ENCODE assay signal across 8 cellular contexts in the genomic region with DNA sequence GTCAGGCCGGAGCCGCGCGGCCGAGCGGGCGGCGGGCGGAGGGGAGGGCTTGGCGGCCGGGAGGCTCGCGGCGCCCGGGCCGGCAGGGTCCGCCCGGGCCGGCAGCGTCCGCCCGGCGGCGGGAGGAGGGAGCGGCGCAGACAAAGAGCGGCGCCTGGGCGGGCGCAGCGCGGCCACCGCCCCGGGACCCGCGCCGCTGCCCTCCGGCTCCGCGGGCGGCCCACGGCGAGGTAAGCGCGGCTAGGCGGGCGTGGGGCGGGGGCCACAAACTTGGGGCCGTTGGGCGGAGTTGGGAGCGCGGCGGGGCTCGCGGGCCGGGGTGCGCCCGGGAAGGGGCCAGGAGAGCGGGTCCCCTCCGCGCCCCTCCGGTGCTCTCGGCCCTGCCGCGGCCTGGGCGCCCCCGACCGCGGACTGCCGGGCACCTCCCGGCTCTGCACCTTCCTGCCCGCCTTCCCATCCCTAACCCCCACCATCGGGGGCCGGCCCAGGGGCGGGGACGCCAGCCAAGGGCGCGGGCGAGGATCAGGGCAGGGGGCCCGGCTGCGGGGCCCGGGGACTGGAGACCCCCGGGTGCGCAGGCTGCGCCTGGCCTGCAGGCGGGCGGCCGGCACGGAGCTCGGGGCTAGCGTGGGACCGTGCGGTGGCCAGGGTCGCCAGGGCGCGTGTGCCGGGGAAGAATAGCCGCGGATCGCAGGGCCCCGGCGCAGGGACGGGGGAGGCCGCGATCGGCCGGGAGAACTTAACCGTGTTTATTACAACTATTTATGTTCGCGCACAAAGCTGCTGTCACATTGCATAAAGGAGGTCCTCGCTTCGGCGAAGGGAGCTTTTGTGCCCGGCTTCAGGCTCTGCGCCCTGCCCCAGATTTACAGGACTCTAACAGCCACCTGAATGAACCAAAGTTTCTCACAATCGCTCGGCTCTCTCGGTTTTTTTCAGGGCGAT. TPM values are rescaled to one million over a fixed set of nuclear protein-coding genes. Genes with fewer than 3 reads are reported as not detected.
DNase-seq lines count a peak whose midpoint lies in the region; ATAC-seq, FAIRE-seq and TF ChIP-seq lines count a peak whose summit lies in the region.

A gene (plus strand): TSS at position 4 of the 945 bp plus-strand sequence. CDS start 110,152 bp downstream, outside the sequence.

- no peaks in the 10 kb centered on the region for H3K36me3 ChIP-seq in GM23338 (ENCODE audit: insufficient read depth)
- H3K36me3 ChIP-seq in neuron (ENCODE audit: insufficient read depth, low read length) = peaks cover 6% of the 10 kb centered on the region

- peak within 1 kb of the TSS; percentile 82 for H3K4me3 Mint-ChIP-seq in GM23338

- peaks cover 27% of the 10 kb centered on the region for H3K4me1 ChIP-seq in GM23338 (ENCODE audit: insufficient read depth)
- H3K4me1 ChIP-seq in neuron (ENCODE audit: insufficient read depth, low read length) = peaks cover 22% of the 10 kb centered on the region

- peak within 1 kb of the TSS; percentile 30; the same call in 1 of the 2 replicates for H3K27ac Mint-ChIP-seq in GM23338

- H3K27me3 Mint-ChIP-seq in GM23338 (ENCODE audit: insufficient read depth, low read depth, poor library complexity) = peaks cover 11% of the 10 kb centered on the region

- peaks cover 5% of the 10 kb centered on the region for H3K9me3 ChIP-seq in neuron (ENCODE audit: low read length)

- H4K20me1 ChIP-seq in GM23338 (replicated peaks; ENCODE audit: insufficient read depth) = peaks cover 31% of the 10 kb centered on the region

- H3K4me1 Mint-ChIP-seq in GM23338 = peaks cover 34% of the 10 kb centered on the region

- no peaks in the 10 kb centered on the region for H3K27me3 ChIP-seq in GM23338 (ENCODE audit: insufficient read depth)
- no peaks in the 10 kb centered on the region for H3K27me3 ChIP-seq in neuron (ENCODE audit: insufficient read depth, low read length)

- no peak within 1 kb of the TSS for H3K27ac ChIP-seq in GM23338 (ENCODE audit: low read depth)

- peaks cover 3% of the 10 kb centered on the region; the same call in 1 of the 3 replicates for H3K9me3 Mint-ChIP-seq in GM23338

- TF ChIP-seq CTCF in GM23338 (conservative IDR thresholded peaks at IDR 0.05; ENCODE audit: low read depth in 2 of 2) (no peak), LNCaP clone FGC (IDR thresholded peaks at IDR 0.05; ENCODE audit: control insufficient read depth, extremely low read depth, insufficient read depth) (no peak)

- ATAC-seq in GM23338 = peak; percentile 58

- H3K9me2 ChIP-seq in GM23338 (ENCODE audit: insufficient read depth) = no peaks in the 10 kb centered on the region

- H3K36me3 Mint-ChIP-seq in GM23338 (ENCODE audit: low read depth) = peaks cover 14% of the 10 kb centered on the region

- H3K4me3 ChIP-seq in GM23338 = peak within 1 kb of the TSS; percentile 87
- peak within 1 kb of the TSS; percentile 67 for H3K4me3 ChIP-seq in LNCaP clone FGC (ENCODE audit: low read depth, low read length)
- peak within 1 kb of the TSS; percentile 89 for H3K4me3 ChIP-seq in neuron (ENCODE audit: low read length)

- peak within 1 kb of the TSS; percentile 98 for H3K4me2 ChIP-seq in GM23338

- H3K79me2 ChIP-seq in GM23338 (replicated peaks; ENCODE audit: insufficient read depth) = peaks cover 48% of the 10 kb centered on the region

- DNase-seq in NCI-H524 (lab: John Stamatoyannopoulos, UW) (peak; percentile 17 to 25), NCI-H524 treated with DMSO at 0.1 percent for 48 hours (lab: John Stamatoyannopoulos, UW) (no peak), GM23338 (ENCODE audit: low spot score) (peak; percentile 53), LNCaP clone FGC (ENCODE audit: low read depth) (no peak), activated gamma-delta T cell (lab: John Stamatoyannopoulos, UW) (peak; percentile 19), frontal cortex (ENCODE audit: low spot score in 2 of 2) (peak in 1 of 2 donors; percentile 38)
- no peak for DNase-seq in stimulated activated CD4-positive, alpha-beta T cell treated with anti-CD3 and anti-CD28 coated beads, Interleukin-4, amount 100 ng/mL, for 4 hours

- H3F3A ChIP-seq in GM23338 (replicated peaks; ENCODE audit: low read depth) = peaks cover 11% of the 10 kb centered on the region; the same call in 1 of the 2 replicates

- H2AFZ ChIP-seq in GM23338 (peak within 1 kb of the TSS; percentile 78), neuron (ENCODE audit: low read depth, low read length) (peak within 1 kb of the TSS; percentile 84)

- FAIRE-seq in frontal cortex (lab: Jason Lieb, UNC) = no peak

TF ChIP-seq in GM23338, 12 proteins besides CTCF, POLR2A, EP300 and RAD21 (continues in another document):
- TF ChIP-seq JUNB (IDR thresholded peaks at IDR 0.05; ENCODE audit: unreplicated experiment) (no peak), STAT1 (IDR thresholded peaks at IDR 0.05; ENCODE audit: unreplicated experiment) (no peak), NANOG (IDR thresholded peaks at IDR 0.05; ENCODE audit: borderline replicate concordance) (no peak), CREB1 (CRISPR knock-in tag; IDR thresholded peaks at IDR 0.05; ENCODE audit: low read depth) (no peak), EZH2phosphoT487 (IDR thresholded peaks at IDR 0.05; ENCODE audit: unreplicated experiment) (no peak), EZH2 (IDR thresholded peaks at IDR 0.05; ENCODE audit: low read depth, unreplicated experiment) (no peak), ZNF114 (CRISPR knock-in tag; IDR thresholded peaks at IDR 0.05) (no peak)
- TF ChIP-seq, protein P1, sequence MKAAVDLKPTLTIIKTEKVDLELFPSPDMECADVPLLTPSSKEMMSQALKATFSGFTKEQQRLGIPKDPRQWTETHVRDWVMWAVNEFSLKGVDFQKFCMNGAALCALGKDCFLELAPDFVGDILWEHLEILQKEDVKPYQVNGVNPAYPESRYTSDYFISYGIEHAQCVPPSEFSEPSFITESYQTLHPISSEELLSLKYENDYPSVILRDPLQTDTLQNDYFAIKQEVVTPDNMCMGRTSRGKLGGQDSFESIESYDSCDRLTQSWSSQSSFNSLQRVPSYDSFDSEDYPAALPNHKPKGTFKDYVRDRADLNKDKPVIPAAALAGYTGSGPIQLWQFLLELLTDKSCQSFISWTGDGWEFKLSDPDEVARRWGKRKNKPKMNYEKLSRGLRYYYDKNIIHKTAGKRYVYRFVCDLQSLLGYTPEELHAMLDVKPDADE (IDR thresholded peaks at IDR 0.05) = no peak
- TF ChIP-seq, protein P2, sequence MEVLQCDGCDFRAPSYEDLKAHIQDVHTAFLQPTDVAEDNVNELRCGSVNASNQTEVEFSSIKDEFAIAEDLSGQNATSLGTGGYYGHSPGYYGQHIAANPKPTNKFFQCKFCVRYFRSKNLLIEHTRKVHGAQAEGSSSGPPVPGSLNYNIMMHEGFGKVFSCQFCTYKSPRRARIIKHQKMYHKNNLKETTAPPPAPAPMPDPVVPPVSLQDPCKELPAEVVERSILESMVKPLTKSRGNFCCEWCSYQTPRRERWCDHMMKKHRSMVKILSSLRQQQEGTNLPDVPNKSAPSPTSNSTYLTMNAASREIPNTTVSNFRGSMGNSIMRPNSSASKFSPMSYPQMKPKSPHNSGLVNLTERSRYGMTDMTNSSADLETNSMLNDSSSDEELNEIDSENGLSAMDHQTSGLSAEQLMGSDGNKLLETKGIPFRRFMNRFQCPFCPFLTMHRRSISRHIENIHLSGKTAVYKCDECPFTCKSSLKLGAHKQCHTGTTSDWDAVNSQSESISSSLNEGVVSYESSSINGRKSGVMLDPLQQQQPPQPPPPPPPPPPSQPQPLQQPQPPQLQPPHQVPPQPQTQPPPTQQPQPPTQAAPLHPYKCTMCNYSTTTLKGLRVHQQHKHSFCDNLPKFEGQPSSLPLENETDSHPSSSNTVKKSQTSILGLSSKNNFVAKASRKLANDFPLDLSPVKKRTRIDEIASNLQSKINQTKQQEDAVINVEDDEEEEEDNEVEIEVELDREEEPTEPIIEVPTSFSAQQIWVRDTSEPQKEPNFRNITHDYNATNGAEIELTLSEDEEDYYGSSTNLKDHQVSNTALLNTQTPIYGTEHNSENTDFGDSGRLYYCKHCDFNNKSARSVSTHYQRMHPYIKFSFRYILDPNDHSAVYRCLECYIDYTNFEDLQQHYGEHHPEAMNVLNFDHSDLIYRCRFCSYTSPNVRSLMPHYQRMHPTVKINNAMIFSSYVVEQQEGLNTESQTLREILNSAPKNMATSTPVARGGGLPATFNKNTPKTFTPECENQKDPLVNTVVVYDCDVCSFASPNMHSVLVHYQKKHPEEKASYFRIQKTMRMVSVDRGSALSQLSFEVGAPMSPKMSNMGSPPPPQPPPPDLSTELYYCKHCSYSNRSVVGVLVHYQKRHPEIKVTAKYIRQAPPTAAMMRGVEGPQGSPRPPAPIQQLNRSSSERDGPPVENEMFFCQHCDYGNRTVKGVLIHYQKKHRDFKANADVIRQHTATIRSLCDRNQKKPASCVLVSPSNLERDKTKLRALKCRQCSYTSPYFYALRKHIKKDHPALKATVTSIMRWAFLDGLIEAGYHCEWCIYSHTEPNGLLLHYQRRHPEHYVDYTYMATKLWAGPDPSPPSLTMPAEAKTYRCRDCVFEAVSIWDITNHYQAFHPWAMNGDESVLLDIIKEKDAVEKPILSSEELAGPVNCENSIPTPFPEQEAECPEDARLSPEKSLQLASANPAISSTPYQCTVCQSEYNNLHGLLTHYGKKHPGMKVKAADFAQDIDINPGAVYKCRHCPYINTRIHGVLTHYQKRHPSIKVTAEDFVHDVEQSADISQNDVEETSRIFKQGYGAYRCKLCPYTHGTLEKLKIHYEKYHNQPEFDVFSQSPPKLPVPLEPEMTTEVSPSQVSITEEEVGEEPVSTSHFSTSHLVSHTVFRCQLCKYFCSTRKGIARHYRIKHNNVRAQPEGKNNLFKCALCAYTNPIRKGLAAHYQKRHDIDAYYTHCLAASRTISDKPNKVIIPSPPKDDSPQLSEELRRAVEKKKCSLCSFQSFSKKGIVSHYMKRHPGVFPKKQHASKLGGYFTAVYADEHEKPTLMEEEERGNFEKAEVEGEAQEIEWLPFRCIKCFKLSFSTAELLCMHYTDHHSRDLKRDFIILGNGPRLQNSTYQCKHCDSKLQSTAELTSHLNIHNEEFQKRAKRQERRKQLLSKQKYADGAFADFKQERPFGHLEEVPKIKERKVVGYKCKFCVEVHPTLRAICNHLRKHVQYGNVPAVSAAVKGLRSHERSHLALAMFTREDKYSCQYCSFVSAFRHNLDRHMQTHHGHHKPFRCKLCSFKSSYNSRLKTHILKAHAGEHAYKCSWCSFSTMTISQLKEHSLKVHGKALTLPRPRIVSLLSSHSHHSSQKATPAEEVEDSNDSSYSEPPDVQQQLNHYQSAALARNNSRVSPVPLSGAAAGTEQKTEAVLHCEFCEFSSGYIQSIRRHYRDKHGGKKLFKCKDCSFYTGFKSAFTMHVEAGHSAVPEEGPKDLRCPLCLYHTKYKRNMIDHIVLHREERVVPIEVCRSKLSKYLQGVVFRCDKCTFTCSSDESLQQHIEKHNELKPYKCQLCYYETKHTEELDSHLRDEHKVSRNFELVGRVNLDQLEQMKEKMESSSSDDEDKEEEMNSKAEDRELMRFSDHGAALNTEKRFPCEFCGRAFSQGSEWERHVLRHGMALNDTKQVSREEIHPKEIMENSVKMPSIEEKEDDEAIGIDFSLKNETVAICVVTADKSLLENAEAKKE (CRISPR knock-in tag; IDR thresholded peaks at IDR 0.05) = no peak

RNA-seq across cellular contexts. Expression of the gene that starts here (rescaled TPM):
- total RNA-seq in GM23338 (2014; rRNA removed; shearing (Covaris generic)) = 59.9 and 62.4 TPM in 2 replicates
- 26.9 and 28.4 TPM in 2 replicates for polyA plus RNA-seq in GM23338 (2016; fragmentation: Nextera tagmentation; extraction: Ambion mirVana)
- 84.8 TPM for total RNA-seq in frontal cortex

Comparison
In these comparisons a context has a peak if more than half of its experiments do, and no peak if none do; other contexts are left out.
1. DNase-seq: peak in NCI-H524 (2 of 2), GM23338 (single experiment) and activated gamma-delta T cell (single experiment); none in NCI-H524 treated with DMSO at 0.1 percent for 48 hours (single experiment), LNCaP clone FGC (single experiment) and stimulated activated CD4-positive, alpha-beta T cell treated with anti-CD3 and anti-CD28 coated beads, Interleukin-4, amount 100 ng/mL, for 4 hours (0 of 2).
2. Peak in every context shown above with its lines, with median percentiles within 50 percentile points of each other: H3K4me3 ChIP-seq.